In the genomic region with DNA sequence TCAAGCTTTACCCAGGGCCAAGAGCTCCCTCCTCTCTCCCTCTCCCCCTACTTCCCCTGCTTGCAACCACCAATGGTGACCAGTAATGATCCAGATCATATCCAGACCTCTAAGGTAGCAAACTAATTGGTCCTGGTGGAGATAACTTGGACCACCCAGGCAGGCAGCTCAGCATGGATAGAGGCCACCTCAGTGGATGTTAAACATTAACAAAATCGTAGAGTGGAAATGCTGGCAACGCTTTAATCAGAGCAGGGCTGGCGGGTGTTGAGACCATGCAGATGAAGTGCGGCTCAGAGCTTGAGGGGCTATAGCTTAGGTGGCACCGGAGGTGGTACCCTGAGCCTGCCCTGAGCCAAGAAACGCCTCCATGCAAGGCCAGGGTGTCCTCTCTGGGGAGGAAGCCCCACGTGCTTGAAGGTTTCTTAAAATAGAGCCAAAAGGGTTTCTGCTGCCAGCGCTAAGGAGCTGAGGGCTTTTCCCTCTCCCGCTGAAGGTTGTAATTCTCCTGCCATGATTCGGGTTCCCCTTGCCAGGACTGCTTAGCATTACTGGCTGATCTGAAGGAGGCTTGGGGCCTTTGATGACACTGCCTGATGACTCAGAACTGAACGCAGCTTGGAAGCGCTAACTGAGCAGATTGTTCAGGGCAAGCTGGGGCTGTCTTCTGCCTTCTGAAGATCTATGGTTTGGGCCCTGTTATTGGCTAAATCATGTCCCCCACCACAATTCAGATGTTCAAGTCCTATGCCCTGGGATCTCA, we compare ENCODE assay signal across 10 cellular contexts.
A peak's percentile ranks its signal among the peaks of the same experiment; 100 is the strongest.
DNase-seq lines count a peak whose midpoint lies in the region; ATAC-seq, FAIRE-seq and TF ChIP-seq lines count a peak whose summit lies in the region.
"Had no signal": no experiment of that assay in that cellular context is flagged by ENCODE, and none has a peak within 500 bp of the region (broad histone marks: within the 10 kb centered on the region; RNA-seq: fewer than 3 reads in every experiment).

No MANE protein-coding gene starts in this region.

- H3K27me3 ChIP-seq in Caco-2 (replicated peaks; ENCODE audit: control insufficient read depth, insufficient read depth, low read length) (no peaks in the 10 kb centered on the region), suprapubic skin (no peaks in the 10 kb centered on the region)

- H3K4me1 ChIP-seq in Caco-2 = no peaks in the 10 kb centered on the region
- peaks cover 8% of the 10 kb centered on the region for H3K4me1 ChIP-seq in suprapubic skin

- H3K4me3 ChIP-seq in Caco-2 (ENCODE audit: low read depth, low read length) (no peak overlapping the region), suprapubic skin (no peak overlapping the region)

- intact Hi-C loops in Right ventricle myocardium superior (cut with DNase I) (no loop called here), cardiac septum (cut with DNase I) (no loop called here), left cardiac atrium (cut with DNase I) (no loop called here), Caco-2 (cut with micrococcal nuclease; ENCODE audit: unreplicated experiment) (no loop called here)

- H3K9me3 Mint-ChIP-seq in Caco-2 (ENCODE audit: unreplicated experiment) = no peaks in the 10 kb centered on the region
- H3K9me3 Mint-ChIP-seq: activated naive CD4-positive, alpha-beta T cell treated with anti-CD3 and anti-CD28 coated beads, Interleukin-2, amount 50 U/mL, for 24 hours had no signal

- no peak overlapping the region for H3K4me3 Mint-ChIP-seq in Caco-2 (ENCODE audit: unreplicated experiment)
- H3K4me3 Mint-ChIP-seq: activated naive CD4-positive, alpha-beta T cell treated with anti-CD3 and anti-CD28 coated beads, Interleukin-2, amount 50 U/mL, for 24 hours had no signal

- BruUV-seq in Caco-2 (replicated peaks; lab: Mats Ljungman, UMichigan) = no TSS peak

- H3K9me3 ChIP-seq in Caco-2 (no peaks in the 10 kb centered on the region), suprapubic skin (no peaks in the 10 kb centered on the region)

- no peaks in the 10 kb centered on the region for H3K36me3 Mint-ChIP-seq in Caco-2 (ENCODE audit: insufficient read depth, unreplicated experiment)
- H3K36me3 Mint-ChIP-seq: activated naive CD4-positive, alpha-beta T cell treated with anti-CD3 and anti-CD28 coated beads, Interleukin-2, amount 50 U/mL, for 24 hours had no signal

- CTCF ChIA-PET in Caco-2 (lab: Charles Lee) = no interaction called here

- TF ChIP-seq CTCF in Caco-2 (IDR thresholded peaks at IDR 0.05; ENCODE audit: insufficient read depth in 1 of 2, low read depth in 1 of 2, low read length in 1 of 2, severe bottlenecking in 1 of 2, unreplicated experiment in 1 of 2) (no peak), suprapubic skin (IDR thresholded peaks at IDR 0.05) (no peak)

- no peaks in the 10 kb centered on the region for H3K36me3 ChIP-seq in Caco-2 (ENCODE audit: control insufficient read depth, insufficient read depth, low read length)
- H3K36me3 ChIP-seq in suprapubic skin = no peaks in the 10 kb centered on the region

- 59% methylated on average over 12 of the region's 12 CpGs for WGBS in suprapubic skin

- H3K27me3 Mint-ChIP-seq in Caco-2 (ENCODE audit: insufficient read depth, unreplicated experiment) = no peaks in the 10 kb centered on the region
- H3K27me3 Mint-ChIP-seq: activated naive CD4-positive, alpha-beta T cell treated with anti-CD3 and anti-CD28 coated beads, Interleukin-2, amount 50 U/mL, for 24 hours had no signal

- TF ChIP-seq POLR2A in suprapubic skin (IDR thresholded peaks at IDR 0.05) = no peak

- no peak overlapping the region for H3K27ac ChIP-seq in suprapubic skin

- TF ChIP-seq EP300 in suprapubic skin (IDR thresholded peaks at IDR 0.05) = no peak

- peak; percentile 86 for FAIRE-seq in RCC 7860 (lab: Jason Lieb, UNC)

- peak; percentile 46 for ATAC-seq in Right ventricle myocardium superior (ENCODE audit: poor library complexity)
- ATAC-seq in left cardiac atrium = peak; percentile 59 to 89
- ATAC-seq in GM18502 (IDR thresholded peaks at IDR 0.05; ENCODE audit: poor library complexity, unreplicated experiment) = no peak

- no peaks in the 10 kb centered on the region for H3K4me1 Mint-ChIP-seq in Caco-2 (ENCODE audit: low read depth, unreplicated experiment)
- H3K4me1 Mint-ChIP-seq: activated naive CD4-positive, alpha-beta T cell treated with anti-CD3 and anti-CD28 coated beads, Interleukin-2, amount 50 U/mL, for 24 hours had no signal

- POLR2A ChIA-PET in Caco-2 (lab: Charles Lee) = no interaction called here

- DNase-seq in Right ventricle myocardium superior = no peak
- no peak for DNase-seq in cardiac septum (ENCODE audit: low spot score)
- peak; percentile 77 for DNase-seq in RCC 7860 (ENCODE audit: low spot score)
- DNase-seq in left cardiac atrium = peak; percentile 25
- peak; percentile 60 for DNase-seq in ureter (ENCODE audit: low spot score)
- no peak for DNase-seq in Caco-2
- no peak for DNase-seq in suprapubic skin (ENCODE audit: low spot score in 2 of 2)
- DNase-seq: DMS79 treated with DMSO at 0.1 percent for 48 hours had no signal

- no peak overlapping the region for H3K27ac Mint-ChIP-seq in Caco-2 (ENCODE audit: unreplicated experiment)
- H3K27ac Mint-ChIP-seq: activated naive CD4-positive, alpha-beta T cell treated with anti-CD3 and anti-CD28 coated beads, Interleukin-2, amount 50 U/mL, for 24 hours had no signal

Comparison
In these comparisons a context has a peak if more than half of its experiments do, and no peak if none do; other contexts are left out.
1. DNase-seq: peak in RCC 7860 (single experiment), left cardiac atrium (single experiment) and ureter (single experiment); none in Right ventricle myocardium superior (single experiment), cardiac septum (single experiment), Caco-2 (0 of 2) and suprapubic skin (0 of 2).